Comparison of ENCODE assay signal across 8 cellular contexts in genomic region chr6:170307080-170307545, GRCh38. TPM values are rescaled to one million over a fixed set of nuclear protein-coding genes. Genes with fewer than 3 reads are reported as not detected.
A peak's percentile ranks its signal among the peaks of the same experiment; 100 is the strongest.
DNase-seq lines count a peak whose midpoint lies in the region; ATAC-seq, FAIRE-seq and TF ChIP-seq lines count a peak whose summit lies in the region.

No MANE protein-coding gene starts in this region.

- H3K4me3 ChIP-seq in fibroblast of villous mesenchyme (ENCODE audit: low read depth, low read length) (peak overlapping the region; percentile 99), skeletal muscle cell (ENCODE audit: low read depth, low read length) (peak overlapping the region; percentile 84)

- DNase-seq in GM12892 (ENCODE audit: insufficient read length) (no peak), T-helper 17 cell (no peak), fibroblast of villous mesenchyme (ENCODE audit: low read depth) (no peak), skeletal muscle cell (ENCODE audit: low read depth) (no peak), left colon (no peak), SHP77 treated with DMSO at 0.1 percent for 48 hours (lab: John Stamatoyannopoulos, UW) (no peak), NK-92 (lab: John Stamatoyannopoulos, UW; ENCODE audit: unreplicated experiment) (no peak)

- H3K4me3 Mint-ChIP-seq in T-helper 17 cell, result peak overlapping the region; percentile 94

- intact Hi-C loops in left colon (cut with DNase I, micrococcal nuclease), result no loop called here

- ATAC-seq in T-helper 17 cell (no peak), left colon (no peak), GM18519 (IDR thresholded peaks at IDR 0.05; ENCODE audit: low FRiP score, unreplicated experiment) (no peak)

- TF ChIP-seq CTCF in fibroblast of villous mesenchyme (IDR thresholded peaks at IDR 0.05; ENCODE audit: insufficient read depth, low read depth, low read length), result no peak

- TF ChIP-seq POLR2A in GM12892 (IDR thresholded peaks at IDR 0.05; ENCODE audit: low read depth, low read length), result no peak

- peaks cover 2% of the 10 kb centered on the region for H3K36me3 Mint-ChIP-seq in T-helper 17 cell (ENCODE audit: low read depth)

- FAIRE-seq in GM12892 (lab: Jason Lieb, UNC), result peak; percentile 17

- peaks cover 21% of the 10 kb centered on the region for H3K27me3 Mint-ChIP-seq in T-helper 17 cell

- peaks cover 32% of the 10 kb centered on the region for H3K4me1 Mint-ChIP-seq in T-helper 17 cell

- H3K9me3 ChIP-seq in T-helper 17 cell (ENCODE audit: control insufficient read depth, low read length, poor library complexity, severe bottlenecking), result no peaks in the 10 kb centered on the region

- peak overlapping the region; percentile 97 for H3K27ac Mint-ChIP-seq in T-helper 17 cell

RNA-seq across cellular contexts. Expression of gene FAM120B, which starts 0.6 kb away (rescaled TPM):
- 13.7 TPM for polyA plus RNA-seq in GM12892 (2012; ENCODE audit: missing spikeins)
- total RNA-seq in T-helper 17 cell (10 to 100 TPM; 25.1 to 28.1 TPM), fibroblast of villous mesenchyme (12.6 and 17.3 TPM in 2 replicates), left colon (10 to 100 TPM; 30.3 to 31.1 TPM)

RNA-seq across cellular contexts. Expression of gene DLL1, which starts 16.2 kb away (rescaled TPM):
- 0.17 TPM for polyA plus RNA-seq in GM12892 (2012; ENCODE audit: missing spikeins)
- total RNA-seq in T-helper 17 cell (1 to 10 TPM; 1.3 to 2.7 TPM), fibroblast of villous mesenchyme (0.86 and 0.97 TPM in 2 replicates), left colon (10 to 100 TPM; 26.6 to 27.8 TPM)

Comparison
In these comparisons a context has a peak if more than half of its experiments do, and no peak if none do; other contexts are left out.
1. RNA of gene DLL1, which starts 16.2 kb away (total RNA-seq): 26.6 to 27.8 TPM in left colon; 1.3 to 2.7 TPM in T-helper 17 cell and 0.86 to 0.97 TPM in fibroblast of villous mesenchyme; every median in the first group is over 4 times any median in the second.